Comparison of ENCODE assay signal across 27 cellular contexts in the genomic region with DNA sequence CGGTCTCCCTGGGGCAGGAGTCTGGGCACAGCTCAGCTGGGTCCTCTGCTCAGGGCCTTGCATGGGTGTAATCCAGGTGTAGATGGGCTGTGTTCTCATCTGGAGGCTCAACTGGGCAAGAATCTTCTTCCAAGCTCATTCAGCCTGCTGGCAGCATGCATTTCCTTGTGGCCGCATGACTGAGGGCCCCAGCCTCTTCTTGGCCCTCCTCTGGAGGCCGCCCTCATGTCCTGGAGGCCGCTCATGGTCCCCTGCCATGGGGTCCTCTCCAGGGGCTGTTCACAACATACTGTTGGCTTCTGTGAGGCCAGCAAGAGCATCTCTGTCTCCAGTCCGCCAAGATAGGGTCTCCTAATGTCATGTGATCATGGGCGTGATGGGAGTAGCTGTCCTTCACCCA.
"Had no signal": no experiment of that assay in that cellular context is flagged by ENCODE, and none has a peak within 500 bp of the region (broad histone marks: within the 10 kb centered on the region; RNA-seq: fewer than 3 reads in every experiment).

No MANE protein-coding gene starts in this region.

- H3K36me3 Mint-ChIP-seq: immature natural killer cell; natural killer cell; stimulated activated effector memory CD8-positive, alpha-beta T cell treated with anti-CD3 and anti-CD28 coated beads, Interleukin-12 subunit alpha, Interleukin-12 subunit beta, amount 100 ng/mL, for 72 hours had no signal

- H3K27ac Mint-ChIP-seq: immature natural killer cell; mesothelial cell of epicardium; naive B cell; natural killer cell; nephron progenitor cell; neural progenitor cell; progenitor cell of endocrine pancreas; stimulated activated effector memory CD8-positive, alpha-beta T cell treated with anti-CD3 and anti-CD28 coated beads, Interleukin-12 subunit alpha, Interleukin-12 subunit beta, amount 100 ng/mL, for 72 hours; stimulated activated naive CD8-positive, alpha-beta T cell treated with anti-CD3 and anti-CD28 coated beads, Interleukin-15, Interleukin-2, amounts not matched to agents 100 ng/mL and 50 ng/mL, for 24 hours had no signal

- H3K9me3 ChIP-seq: lower lobe of right lung, right atrium auricular region, right lobe of liver, suprapubic skin, thoracic aorta, upper lobe of right lung, uterus had no signal

- H3K79me2 ChIP-seq: parathyroid adenoma had no signal

- DNase-seq: hypothalamus; immature natural killer cell; kidney; left colon; left lung; lower lobe of right lung; mesenchymal stem cell; naive B cell; natural killer cell; nephron progenitor cell; occipital lobe; stimulated activated CD4-positive, alpha-beta T cell treated with anti-CD3 and anti-CD28 coated beads, Interleukin-4, amount 100 ng/mL, for 24 hours; stimulated activated naive CD4-positive, alpha-beta T cell; upper lobe of right lung; uterus had no signal

- ATAC-seq: left colon; left lung; lower lobe of right lung; natural killer cell; right lobe of liver; stimulated activated effector memory CD8-positive, alpha-beta T cell treated with anti-CD3 and anti-CD28 coated beads, Interleukin-12 subunit alpha, Interleukin-12 subunit beta, amount 100 ng/mL, for 72 hours; upper lobe of right lung had no signal

- H3K27ac ChIP-seq: left lung, lower lobe of right lung, neural progenitor cell, neutrophil, parathyroid adenoma, right atrium auricular region, right lobe of liver, suprapubic skin, thoracic aorta, tibial artery, upper lobe of right lung, uterus had no signal

- H3K9ac ChIP-seq: neural progenitor cell, parathyroid adenoma had no signal

- H3K4me1 ChIP-seq: left lung, lower lobe of right lung, parathyroid adenoma, right atrium auricular region, right lobe of liver, suprapubic skin, tibial artery, upper lobe of right lung, uterus had no signal

- H3K36me3 ChIP-seq: left lung, lower lobe of right lung, neural progenitor cell, neutrophil, right atrium auricular region, right lobe of liver, thoracic aorta, upper lobe of right lung, uterus had no signal

- H3K27me3 Mint-ChIP-seq: naive B cell; progenitor cell of endocrine pancreas; stimulated activated naive CD8-positive, alpha-beta T cell treated with anti-CD3 and anti-CD28 coated beads, Interleukin-15, Interleukin-2, amounts not matched to agents 100 ng/mL and 50 ng/mL, for 24 hours had no signal

- H2AFZ ChIP-seq: neural progenitor cell, parathyroid adenoma had no signal

- H3K27me3 ChIP-seq: left lung, neural progenitor cell, neutrophil, right atrium auricular region, right lobe of liver, suprapubic skin, tibial artery, upper lobe of right lung, uterus had no signal

- H3K4me3 ChIP-seq: left lung, lower lobe of right lung, neural progenitor cell, right atrium auricular region, right lobe of liver, suprapubic skin, thoracic aorta, tibial artery, upper lobe of right lung, uterus had no signal

- H3K4me3 Mint-ChIP-seq: immature natural killer cell; mesothelial cell of epicardium; natural killer cell; nephron progenitor cell; neural progenitor cell; stimulated activated effector memory CD8-positive, alpha-beta T cell treated with anti-CD3 and anti-CD28 coated beads, Interleukin-12 subunit alpha, Interleukin-12 subunit beta, amount 100 ng/mL, for 72 hours; stimulated activated naive CD8-positive, alpha-beta T cell treated with anti-CD3 and anti-CD28 coated beads, Interleukin-15, Interleukin-2, amounts not matched to agents 100 ng/mL and 50 ng/mL, for 24 hours had no signal

- H3K4me2 ChIP-seq: neural progenitor cell had no signal

- H3K4me1 Mint-ChIP-seq: immature natural killer cell; stimulated activated effector memory CD8-positive, alpha-beta T cell treated with anti-CD3 and anti-CD28 coated beads, Interleukin-12 subunit alpha, Interleukin-12 subunit beta, amount 100 ng/mL, for 72 hours had no signal
